ENCODE assay signal across 13 cellular contexts in the genomic region with DNA sequence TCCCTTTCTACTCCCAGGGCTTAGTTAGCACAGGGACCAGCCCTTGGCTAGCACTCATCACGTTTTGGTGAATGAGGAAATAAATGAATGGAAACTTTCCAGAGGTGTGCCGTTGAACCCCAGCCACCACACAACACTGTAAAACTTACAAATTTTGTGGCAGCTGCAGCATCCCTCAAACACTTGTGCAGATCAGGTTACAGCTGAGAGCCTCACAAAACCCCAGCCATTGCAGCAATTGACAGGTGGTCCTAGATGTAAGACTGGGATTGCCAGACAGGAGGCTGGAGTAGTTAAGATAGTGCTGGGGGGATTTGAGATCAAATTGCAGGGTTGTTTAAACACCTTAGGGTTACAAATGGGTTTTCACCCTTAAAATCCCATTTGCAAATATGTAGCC.
"Had no signal": no experiment of that assay in that cellular context is flagged by ENCODE, and none has a peak within 500 bp of the region (broad histone marks: within the 10 kb centered on the region; RNA-seq: fewer than 3 reads in every experiment).

No MANE protein-coding gene starts in this region.

- H3K9me3 ChIP-seq: esophagus squamous epithelium, ovary, sigmoid colon had no signal

- ATAC-seq: activated T-cell treated with anti-CD3 and anti-CD28 coated beads, Interleukin-2, amount 50 U/mL, for 72 hours had no signal

- H3K9me3 Mint-ChIP-seq: activated CD4-positive, alpha-beta memory T cell treated with anti-CD3 and anti-CD28 coated beads for 36 hours; T-helper 2 cell treated with Interferon-gamma antibody and Interleukin-4, amounts not matched to agents 5 μg/mL and 100 μg/mL, for 36 hours had no signal

- H3K4me3 Mint-ChIP-seq: activated CD4-positive, alpha-beta memory T cell treated with anti-CD3 and anti-CD28 coated beads for 36 hours; activated T-cell treated with anti-CD3 and anti-CD28 coated beads, Interleukin-2, amount 50 U/mL, for 72 hours; T-helper 2 cell treated with Interferon-gamma antibody and Interleukin-4, amounts not matched to agents 5 μg/mL and 100 μg/mL, for 36 hours had no signal

- DNase-seq: activated CD4-positive, alpha-beta memory T cell treated with anti-CD3 and anti-CD28 coated beads for 36 hours; activated gamma-delta T cell treated with Interleukin-2 at 50 U/mL for 16 hours; activated T-cell treated with anti-CD3 and anti-CD28 coated beads, Interleukin-2, amount 50 U/mL, for 72 hours; esophagus squamous epithelium; foreskin fibroblast; kidney; mesendoderm; ovary; sigmoid colon; stimulated activated CD4-positive, alpha-beta T cell treated with anti-CD3 and anti-CD28 coated beads, Interleukin-2, amount 100 ng/mL, for 48 hours; stimulated activated naive CD4-positive, alpha-beta T cell treated with Interleukin-2 at 50 U/mL for 16 hours; trophoblast cell had no signal

- H3K27me3 Mint-ChIP-seq: activated CD4-positive, alpha-beta memory T cell treated with anti-CD3 and anti-CD28 coated beads for 36 hours had no signal

- H3K36me3 Mint-ChIP-seq: activated CD4-positive, alpha-beta memory T cell treated with anti-CD3 and anti-CD28 coated beads for 36 hours had no signal

- H3K4me3 ChIP-seq: esophagus squamous epithelium, ovary, sigmoid colon had no signal

- H3K27ac ChIP-seq: esophagus squamous epithelium, ovary, sigmoid colon had no signal

- H3K36me3 ChIP-seq: esophagus squamous epithelium, ovary, sigmoid colon had no signal

- H3K27me3 ChIP-seq: ovary, sigmoid colon had no signal
